ENCODE assay signal across 21 cellular contexts in the genomic region with DNA sequence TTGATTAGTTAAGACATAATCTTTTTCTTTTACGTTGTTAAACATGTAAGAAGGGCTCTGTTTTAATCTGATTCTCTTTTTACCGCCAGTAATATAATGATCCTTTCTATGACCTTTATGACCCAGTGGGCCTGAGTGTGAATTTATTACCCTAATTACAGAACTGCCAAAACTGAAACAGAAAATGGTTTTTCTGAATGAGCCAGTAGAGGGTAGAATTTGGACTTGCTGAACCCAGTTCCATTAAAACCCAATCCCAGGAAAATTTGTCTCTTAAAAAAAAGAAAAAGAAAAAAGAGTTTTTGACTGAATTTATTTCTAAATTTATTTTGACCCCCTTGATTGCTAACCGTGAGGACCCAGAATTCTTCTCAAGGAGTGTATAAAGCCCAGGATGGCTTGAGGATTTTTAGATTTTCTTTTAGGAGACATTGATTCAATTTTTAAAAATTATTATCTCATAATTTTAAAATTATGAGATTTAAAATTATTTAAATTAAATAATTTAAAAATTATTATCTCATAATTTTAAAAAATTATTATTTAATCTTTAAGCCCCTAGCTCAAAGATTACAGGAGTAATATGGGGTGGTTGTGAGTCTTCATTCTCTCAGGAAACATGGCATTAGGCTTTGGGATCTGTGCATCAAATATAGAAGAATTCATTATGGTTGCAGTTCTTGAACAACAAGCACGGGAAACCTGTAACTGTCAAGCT.
DNase-seq lines count a peak whose midpoint lies in the region; ATAC-seq, FAIRE-seq and TF ChIP-seq lines count a peak whose summit lies in the region.
"Had no signal": no experiment of that assay in that cellular context is flagged by ENCODE, and none has a peak within 500 bp of the region (broad histone marks: within the 10 kb centered on the region; RNA-seq: fewer than 3 reads in every experiment).

No MANE protein-coding gene starts in this region.

- H3K9ac ChIP-seq in liver (ENCODE audit: low read depth in 1 of 2, low read length in 2 of 2) (no peak overlapping the region), HepG2 (ENCODE audit: insufficient read depth, low read depth, low read length) (no peak overlapping the region)
- H3K9ac ChIP-seq: BLaER1 treated with 17β-estradiol and CSF1 and Interleukin-3, amounts not matched to agents 10 nM and 100 nM had no signal

- FAIRE-seq in HepG2 (lab: Jason Lieb, UNC) (no peak), frontal cortex (lab: Jason Lieb, UNC) (peak; percentile 79), small intestine (lab: Jason Lieb, UNC) (peak; percentile 55)
- FAIRE-seq: D721Med, H1 had no signal

- no peaks in the 10 kb centered on the region for H3K27me3 ChIP-seq in liver (ENCODE audit: control insufficient read depth in 4 of 4, insufficient read depth in 4 of 4, low read length in 3 of 4)
- peaks cover 0 to 3% of the 10 kb centered on the region in 2 experiments; a peak in 1 of 5 replicates for H3K27me3 ChIP-seq in HepG2 (ENCODE audit: control insufficient read depth in 1 of 2, insufficient read depth in 2 of 2, low read length in 2 of 2)
- no peaks in the 10 kb centered on the region for H3K27me3 ChIP-seq in small intestine (ENCODE audit: control insufficient read depth in 2 of 2, insufficient read depth in 2 of 2, low read length in 2 of 2)
- H3K27me3 ChIP-seq: BLaER1 treated with 17β-estradiol and CSF1 and Interleukin-3, amounts not matched to agents 10 nM and 100 nM had no signal

- H4K20me1 ChIP-seq in HepG2 (ENCODE audit: insufficient read depth, low read length), result no peaks in the 10 kb centered on the region
- H4K20me1 ChIP-seq: BLaER1 treated with 17β-estradiol and CSF1 and Interleukin-3, amounts not matched to agents 10 nM and 100 nM had no signal

- CTCF ChIA-PET in HepG2 (lab: Yijun Ruan, JAX; ENCODE audit: low intra/inter-chr PET ratio, low total read pairs) (no interaction called here), WTC11 (lab: Charles Lee) (interaction anchor here (0.8 kb wide), 1 partner anchor 155 kb away, joined by 4 read pairs; no protein-coding TSS in a partner anchor)

- TF ChIP-seq CTCF in liver (IDR thresholded peaks at IDR 0.05; ENCODE audit: low read depth, low read length, missing input control) (peak; percentile 25), HepG2 (CRISPR knock-in tag; IDR thresholded peaks at IDR 0.05) (no peak), WTC11 (IDR thresholded peaks at IDR 0.05) (no peak)

- WGBS in liver, result 82% methylated on average over 4 of the region's 4 CpGs
- 20% methylated on average over 4 of the region's 4 CpGs for WGBS in HepG2 (ENCODE audit: low lambda C conversion rate)
- WGBS in small intestine, 3 donors, result 52 to 66% (median 60%) methylated on average over 4 of the region's 4 CpGs

- intact Hi-C loops in HepG2 (cut with micrococcal nuclease; ENCODE audit: unreplicated experiment), result no loop called here

- no peaks in the 10 kb centered on the region for H3K36me3 Mint-ChIP-seq in WTC11

- no peak overlapping the region for H2AFZ ChIP-seq in HepG2 (ENCODE audit: low read length)

- peaks cover 0 to 4% (median under 1%) of the 10 kb centered on the region in 4 donors for H3K4me1 ChIP-seq in liver (ENCODE audit: control insufficient read depth in 4 of 4, insufficient read depth in 4 of 4, low read length in 3 of 4)
- H3K4me1 ChIP-seq in HepG2 (ENCODE audit: insufficient read depth, low read length), result no peaks in the 10 kb centered on the region
- no peaks in the 10 kb centered on the region for H3K4me1 ChIP-seq in small intestine (ENCODE audit: control insufficient read depth in 2 of 2, insufficient read depth in 1 of 2, low read depth in 1 of 2, low read length in 1 of 2)

- H3K27ac ChIP-seq in liver (ENCODE audit: low read depth in 1 of 2, low read length in 2 of 2), result no peak overlapping the region
- no peak overlapping the region for H3K27ac ChIP-seq in HepG2 (ENCODE audit: extremely low read length, insufficient read depth, low read length)
- H3K27ac ChIP-seq in small intestine (ENCODE audit: low read depth in 1 of 2, low read length in 1 of 2), result no peak overlapping the region
- H3K27ac ChIP-seq: BLaER1 treated with 17β-estradiol and CSF1 and Interleukin-3, amounts not matched to agents 10 nM and 100 nM; RWPE1 had no signal

- TF ChIP-seq RAD21 in liver (IDR thresholded peaks at IDR 0.05) (peak; percentile 57 to 62), HepG2 (CRISPR knock-in tag; IDR thresholded peaks at IDR 0.05) (no peak)

- in situ Hi-C loops in HepG2 (cut with HindIII; ENCODE audit: extremely low pct_ligation_motif_present, low pct_unique_long_range_greater_than_20kb), result loop anchor here (25.0 kb wide), 1 partner anchor 243 kb away; no protein-coding TSS in a partner anchor

- H3K4me3 ChIP-seq in liver (ENCODE audit: low read depth in 1 of 3, low read length in 3 of 3), result no peak overlapping the region
- H3K4me3 ChIP-seq in HepG2 (replicated peaks in 1 of 3; ENCODE audit: insufficient read depth in 1 of 3, low read depth in 2 of 3, low read length in 3 of 3), result no peak overlapping the region
- no peak overlapping the region for H3K4me3 ChIP-seq in small intestine (ENCODE audit: low read depth in 1 of 2, low read length in 2 of 2)
- H3K4me3 ChIP-seq: BLaER1 treated with 17β-estradiol and CSF1 and Interleukin-3, amounts not matched to agents 10 nM and 100 nM had no signal

- H3K9me3 ChIP-seq in liver (ENCODE audit: control insufficient read depth in 4 of 4, low read length in 3 of 4) (no peaks in the 10 kb centered on the region), HepG2 (ENCODE audit: low read length) (no peaks in the 10 kb centered on the region), small intestine (ENCODE audit: control insufficient read depth, low read depth) (no peaks in the 10 kb centered on the region)
- H3K9me3 ChIP-seq: BLaER1 treated with 17β-estradiol and CSF1 and Interleukin-3, amounts not matched to agents 10 nM and 100 nM had no signal

- no peak for DNase-seq in HepG2 (ENCODE audit: low spot score)
- DNase-seq in WTC11 (ENCODE audit: low spot score), result no peak
- no peak for DNase-seq in frontal cortex (ENCODE audit: low spot score in 2 of 2)
- DNase-seq in small intestine, result peak; percentile 47
- no peak for DNase-seq in nucleus accumbens (lab: John Stamatoyannopoulos, UW)
- DNase-seq in effector CD4-positive, alpha-beta T cell, result no peak
- no peak for DNase-seq in glomerular visceral epithelial cell (ENCODE audit: extremely low spot score)
- DNase-seq: AML-193; CD4-positive, alpha-beta T cell; HCEC 1CT; IMR-90; KG1; MM.1S; NCI-H2029; SHP77 had no signal

- H3K9me3 Mint-ChIP-seq in WTC11, result no peaks in the 10 kb centered on the region
- H3K9me3 Mint-ChIP-seq: CD4-positive, alpha-beta T cell had no signal

- no peak overlapping the region for H3K4me2 ChIP-seq in HepG2 (ENCODE audit: low read depth, low read length)
- H3K4me2 ChIP-seq: BLaER1 treated with 17β-estradiol and CSF1 and Interleukin-3, amounts not matched to agents 10 nM and 100 nM had no signal

- no peaks in the 10 kb centered on the region for H3K27me3 Mint-ChIP-seq in WTC11 (ENCODE audit: low read depth)

- no peak for TF ChIP-seq POLR2A in HepG2 (IDR thresholded peaks at IDR 0.05; ENCODE audit: insufficient read depth in 1 of 2, low read depth in 2 of 2, low read length in 2 of 2)

- no TSS peak for BruUV-seq in HepG2 (replicated peaks; lab: Mats Ljungman, UMichigan)

- no peak overlapping the region for H3K27ac Mint-ChIP-seq in WTC11
- H3K27ac Mint-ChIP-seq: CD4-positive, alpha-beta T cell had no signal

- no peak overlapping the region for H3K4me3 Mint-ChIP-seq in WTC11
- H3K4me3 Mint-ChIP-seq: CD4-positive, alpha-beta T cell had no signal

- H3K79me2 ChIP-seq in HepG2 (ENCODE audit: insufficient read depth, low read length), result no peaks in the 10 kb centered on the region

- no peak for ATAC-seq in HepG2
- no peak for ATAC-seq in WTC11
- ATAC-seq: Panc1 had no signal

- no peaks in the 10 kb centered on the region for H3K36me3 ChIP-seq in liver (ENCODE audit: control insufficient read depth in 4 of 4, insufficient read depth in 3 of 4, low read depth in 1 of 4, low read length in 3 of 4)
- no peaks in the 10 kb centered on the region for H3K36me3 ChIP-seq in HepG2 (replicated peaks in 1 of 2; ENCODE audit: control insufficient read depth in 1 of 2, insufficient read depth in 2 of 2, low read length in 2 of 2)
- no peaks in the 10 kb centered on the region for H3K36me3 ChIP-seq in small intestine (ENCODE audit: control insufficient read depth in 2 of 2, insufficient read depth in 2 of 2, low read length in 2 of 2)
- H3K36me3 ChIP-seq: BLaER1 treated with 17β-estradiol and CSF1 and Interleukin-3, amounts not matched to agents 10 nM and 100 nM had no signal

- H3K4me1 Mint-ChIP-seq in WTC11, result peaks cover 9% of the 10 kb centered on the region

- POLR2A ChIA-PET in HepG2 (lab: Yijun Ruan, JAX), result no interaction called here
- POLR2A ChIA-PET in WTC11 (lab: Charles Lee), result no interaction called here

- TF ChIP-seq EP300 in HepG2 (IDR thresholded peaks at IDR 0.05; ENCODE audit: low read depth in 2 of 2, low read length in 2 of 2) (no peak), HepG2 (CRISPR knock-in tag; IDR thresholded peaks at IDR 0.05; ENCODE audit: borderline replicate concordance) (no peak)

TF ChIP-seq in liver, 16 proteins besides CTCF, POLR2A, EP300 and RAD21:
- TF ChIP-seq HNF4A (conservative IDR thresholded peaks at IDR 0.05), result peak; percentile 55 to 84
- TF ChIP-seq JUND (IDR thresholded peaks at IDR 0.05), result no peak

TF ChIP-seq in HepG2, 621 proteins besides CTCF, POLR2A, EP300 and RAD21:
- TF ChIP-seq ATRX (CRISPR knock-in tag; IDR thresholded peaks at IDR 0.05; ENCODE audit: borderline replicate concordance), result no peak

TF ChIP-seq in WTC11, 78 proteins besides CTCF, POLR2A, EP300 and RAD21:
- TF ChIP-seq SMAD3 (CRISPR knock-in tag; IDR thresholded peaks at IDR 0.05; ENCODE audit: borderline replicate concordance), result no peak
- TF ChIP-seq HMGA2 (CRISPR knock-in tag; IDR thresholded peaks at IDR 0.05), result peak; percentile 98
TF ChIP-seq in WTC11: peak in this region for 1.
